In the genomic region with DNA sequence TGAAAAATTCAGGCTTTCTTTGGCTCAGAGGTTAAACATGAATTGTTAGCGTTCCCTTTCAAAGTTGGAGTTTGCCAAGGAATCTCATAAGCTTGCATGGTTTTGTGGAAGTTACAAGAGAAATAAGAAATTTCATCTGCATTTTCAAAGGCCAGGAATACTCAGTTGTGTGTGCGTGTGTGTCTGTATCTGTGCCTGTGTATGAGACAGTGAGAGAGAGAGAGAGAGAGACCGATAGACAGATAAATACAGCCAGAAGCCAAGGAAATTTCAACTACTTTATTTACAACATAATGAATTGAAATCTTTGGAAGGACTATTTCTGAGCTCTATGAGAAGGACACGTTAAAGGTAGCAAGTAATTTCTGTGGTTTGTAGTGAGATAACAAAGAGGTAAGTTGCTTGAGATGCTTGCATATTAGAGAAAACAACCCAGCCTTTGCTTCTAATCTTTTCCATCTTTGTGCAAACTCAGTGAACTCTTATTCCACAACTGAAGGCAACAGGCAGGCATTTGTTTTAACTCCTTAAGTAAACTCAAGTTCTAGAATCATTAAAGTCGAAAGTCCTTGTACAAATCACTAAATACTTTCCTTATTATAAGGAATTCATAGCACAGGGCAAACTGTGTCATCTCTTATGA, we compare ENCODE assay signal across 19 cellular contexts.
A peak's percentile ranks its signal among the peaks of the same experiment; 100 is the strongest.
DNase-seq lines count a peak whose midpoint lies in the region; ATAC-seq and TF ChIP-seq lines count a peak whose summit lies in the region.
"Had no signal": no experiment of that assay in that cellular context is flagged by ENCODE, and none has a peak within 500 bp of the region (broad histone marks: within the 10 kb centered on the region; RNA-seq: fewer than 3 reads in every experiment).

No MANE protein-coding gene starts in this region.

- peak overlapping the region; percentile 14; the same call in 1 of the 2 replicates for H3K4me3 Mint-ChIP-seq in HFFc6
- no peak overlapping the region for H3K4me3 Mint-ChIP-seq in natural killer cell treated with Interleukin-12 subunit alpha and Interleukin-12 subunit beta and Interleukin-15 and Interleukin-18, amount 100 ng/mL, for 72 hours
- H3K4me3 Mint-ChIP-seq: B cell had no signal

- H3K4me3 ChIP-seq in ascending aorta (peak overlapping the region in 1 of 2 donors; percentile 15), hepatocyte (no peak overlapping the region), smooth muscle cell (no peak overlapping the region)
- H3K4me3 ChIP-seq: PC-9, tibial artery had no signal

- H3K27ac Mint-ChIP-seq in HFFc6, result peak overlapping the region; percentile 68
- H3K27ac Mint-ChIP-seq in natural killer cell treated with Interleukin-12 subunit alpha and Interleukin-12 subunit beta and Interleukin-15 and Interleukin-18, amount 100 ng/mL, for 72 hours, result no peak overlapping the region
- H3K27ac Mint-ChIP-seq: B cell had no signal

- no peaks in the 10 kb centered on the region for H3K9me3 Mint-ChIP-seq in HFFc6
- H3K9me3 Mint-ChIP-seq in natural killer cell treated with Interleukin-12 subunit alpha and Interleukin-12 subunit beta and Interleukin-15 and Interleukin-18, amount 100 ng/mL, for 72 hours, result no peaks in the 10 kb centered on the region

- no peaks in the 10 kb centered on the region for H3K79me2 ChIP-seq in hepatocyte
- H3K79me2 ChIP-seq in smooth muscle cell (ENCODE audit: low read depth), result no peaks in the 10 kb centered on the region

- no peaks in the 10 kb centered on the region for H4K20me1 ChIP-seq in hepatocyte (ENCODE audit: insufficient read depth, poor library complexity, severe bottlenecking)
- H4K20me1 ChIP-seq in smooth muscle cell (ENCODE audit: low read depth), result no peaks in the 10 kb centered on the region

- H3K27me3 ChIP-seq in ascending aorta, result no peaks in the 10 kb centered on the region
- no peaks in the 10 kb centered on the region for H3K27me3 ChIP-seq in hepatocyte
- no peaks in the 10 kb centered on the region for H3K27me3 ChIP-seq in smooth muscle cell (ENCODE audit: low read depth)
- H3K27me3 ChIP-seq: tibial artery had no signal

- H3K36me3 Mint-ChIP-seq in HFFc6 (ENCODE audit: low read depth), result no peaks in the 10 kb centered on the region
- no peaks in the 10 kb centered on the region for H3K36me3 Mint-ChIP-seq in natural killer cell treated with Interleukin-12 subunit alpha and Interleukin-12 subunit beta and Interleukin-15 and Interleukin-18, amount 100 ng/mL, for 72 hours

- TF ChIP-seq CTCF in HFFc6 (IDR thresholded peaks at IDR 0.05), result no peak
- TF ChIP-seq CTCF in ascending aorta (IDR thresholded peaks at IDR 0.05), result no peak
- no peak for TF ChIP-seq CTCF in hepatocyte (IDR thresholded peaks at IDR 0.05; ENCODE audit: poor library complexity)
- TF ChIP-seq CTCF in smooth muscle cell (IDR thresholded peaks at IDR 0.05; ENCODE audit: borderline replicate concordance, insufficient read depth, poor library complexity, severe bottlenecking), result no peak

- peaks cover 3% of the 10 kb centered on the region for H3F3A ChIP-seq in smooth muscle cell (ENCODE audit: low read depth)

- no peak for ATAC-seq in HG03520 (IDR thresholded peaks at IDR 0.05; ENCODE audit: unreplicated experiment)
- no peak for ATAC-seq in HG03469 (IDR thresholded peaks at IDR 0.05; ENCODE audit: unreplicated experiment)
- no peak for ATAC-seq in natural killer cell treated with Interleukin-12 subunit alpha and Interleukin-12 subunit beta and Interleukin-15 and Interleukin-18, amount 100 ng/mL, for 72 hours

- H3K4me1 Mint-ChIP-seq in HFFc6 (ENCODE audit: low read depth), result peaks cover 64% of the 10 kb centered on the region
- H3K4me1 Mint-ChIP-seq in natural killer cell treated with Interleukin-12 subunit alpha and Interleukin-12 subunit beta and Interleukin-15 and Interleukin-18, amount 100 ng/mL, for 72 hours (ENCODE audit: low read depth in 2 of 2), result peaks cover 1 to 8% of the 10 kb centered on the region in 2 donors

- 35% methylated on average over 5 of the region's 5 CpGs for WGBS in hepatocyte (ENCODE audit: low lambda C conversion rate, missing lambda C conversion rate)
- 49% methylated on average over 5 of the region's 5 CpGs for WGBS in smooth muscle cell (ENCODE audit: low lambda C conversion rate)

- H2AFZ ChIP-seq in hepatocyte, result no peak overlapping the region
- peak overlapping the region; percentile 85 for H2AFZ ChIP-seq in smooth muscle cell (ENCODE audit: low read depth)
- H2AFZ ChIP-seq: PC-9 had no signal

- no peaks in the 10 kb centered on the region for H3K9me2 ChIP-seq in hepatocyte (replicated peaks; ENCODE audit: insufficient read depth)

- H3K9me3 ChIP-seq in ascending aorta (no peaks in the 10 kb centered on the region), hepatocyte (ENCODE audit: low read depth) (no peaks in the 10 kb centered on the region), smooth muscle cell (replicated peaks; ENCODE audit: low read depth) (no peaks in the 10 kb centered on the region)
- H3K9me3 ChIP-seq: tibial artery had no signal

- no peaks in the 10 kb centered on the region for H3K36me3 ChIP-seq in ascending aorta
- H3K36me3 ChIP-seq in hepatocyte (replicated peaks; ENCODE audit: insufficient read depth, low read depth), result no peaks in the 10 kb centered on the region
- H3K36me3 ChIP-seq in smooth muscle cell (ENCODE audit: low read depth), result no peaks in the 10 kb centered on the region
- H3K36me3 ChIP-seq: tibial artery had no signal

- H3K9ac ChIP-seq in smooth muscle cell (ENCODE audit: low read depth), result no peak overlapping the region

- peaks cover 0 to 23% of the 10 kb centered on the region in 2 donors for H3K4me1 ChIP-seq in ascending aorta
- peaks cover 25% of the 10 kb centered on the region for H3K4me1 ChIP-seq in hepatocyte (ENCODE audit: insufficient read depth)
- peaks cover 33% of the 10 kb centered on the region for H3K4me1 ChIP-seq in smooth muscle cell (ENCODE audit: low read depth)

- DNase-seq in HFFc6, result no peak
- no peak for DNase-seq in ascending aorta (ENCODE audit: low spot score in 2 of 2)
- peak; percentile 24 for DNase-seq in hepatocyte (ENCODE audit: low spot score)
- DNase-seq in smooth muscle cell (lab: John Stamatoyannopoulos, UW; ENCODE audit: unreplicated experiment), result no peak
- no peak for DNase-seq in natural killer cell treated with Interleukin-12 subunit alpha and Interleukin-12 subunit beta and Interleukin-15 and Interleukin-18, amount 100 ng/mL, for 72 hours (ENCODE audit: low spot score)
- DNase-seq in activated CD8-positive, alpha-beta memory T cell treated with anti-CD3 and anti-CD28 coated beads, Interleukin-2, amount 50 U/mL, for 4 hours, result no peak
- DNase-seq: activated CD4-positive, CD25-positive, alpha-beta regulatory T cell; activated naive CD4-positive, alpha-beta T cell treated with anti-CD3 and anti-CD28 coated beads, Interleukin-2, amount 50 U/mL, for 16 hours; caudate nucleus; head of caudate nucleus; islet precursor cell; NCI-H2081; NCI-H526; PC-9; stimulated activated CD4-positive, alpha-beta T cell treated with anti-CD3 and anti-CD28 coated beads, Interleukin-1b, Interleukin-23, amount 100 ng/mL, for 48 hours; tibial artery had no signal

- no peaks in the 10 kb centered on the region; the same call in 1 of the 2 replicates for H3K27me3 Mint-ChIP-seq in HFFc6 (ENCODE audit: insufficient read depth)
- no peaks in the 10 kb centered on the region for H3K27me3 Mint-ChIP-seq in natural killer cell treated with Interleukin-12 subunit alpha and Interleukin-12 subunit beta and Interleukin-15 and Interleukin-18, amount 100 ng/mL, for 72 hours
- H3K27me3 Mint-ChIP-seq: B cell had no signal

- H3K4me2 ChIP-seq in hepatocyte (peak overlapping the region; percentile 24), smooth muscle cell (peak overlapping the region; percentile 31)
- H3K4me2 ChIP-seq: PC-9 had no signal

- H3K27ac ChIP-seq in ascending aorta (peak overlapping the region; percentile 31 to 38), hepatocyte (peak overlapping the region; percentile 38), smooth muscle cell (ENCODE audit: low read depth) (no peak overlapping the region)
- H3K27ac ChIP-seq: PC-9 had no signal

- intact Hi-C loops in ascending aorta (cut with DNase I), result loop anchor here (10.0 kb wide), 1 partner anchor 529 kb away; no protein-coding TSS in a partner anchor
